ENCODE assay signal across 11 cellular contexts in the genomic region with DNA sequence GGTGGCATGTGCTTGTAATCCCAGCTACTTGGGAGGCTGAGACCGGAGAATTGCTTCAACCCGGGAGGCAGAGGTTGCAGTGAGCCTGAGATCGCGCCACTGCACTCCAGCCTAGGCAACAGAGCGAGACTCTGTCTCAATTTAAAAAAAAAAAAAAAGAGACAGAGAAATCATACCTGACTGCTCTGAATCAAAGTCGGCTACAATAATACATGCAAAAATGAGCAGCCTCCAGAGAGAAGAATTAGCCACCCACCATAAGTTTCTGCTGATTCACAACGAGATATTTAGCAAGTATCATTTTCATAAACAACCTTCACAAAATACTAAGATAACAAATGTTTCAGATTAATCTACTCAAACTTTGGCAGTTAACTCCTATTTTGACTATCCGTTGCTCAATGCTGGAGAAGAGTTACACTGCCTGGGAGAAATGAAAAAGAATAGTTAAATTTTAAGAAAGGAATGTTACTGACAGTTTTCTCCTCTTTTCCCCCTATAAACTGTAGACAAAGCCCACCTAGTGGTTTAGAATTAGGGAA. TPM values are rescaled to one million over a fixed set of nuclear protein-coding genes. Genes with fewer than 3 reads are reported as not detected.
A peak's percentile ranks its signal among the peaks of the same experiment; 100 is the strongest.
DNase-seq lines count a peak whose midpoint lies in the region; ATAC-seq and TF ChIP-seq lines count a peak whose summit lies in the region.
"Had no signal": no experiment of that assay in that cellular context is flagged by ENCODE, and none has a peak within 500 bp of the region (broad histone marks: within the 10 kb centered on the region; RNA-seq: fewer than 3 reads in every experiment).

No MANE protein-coding gene starts in this region.

- no peaks in the 10 kb centered on the region for H4K20me1 ChIP-seq in HCT116 (ENCODE audit: insufficient read depth)

- TSS peak; percentile 55 for BruUV-seq in HCT116 (replicated peaks; lab: Mats Ljungman, UMichigan)

- H3K4me1 ChIP-seq in HCT116 (ENCODE audit: control insufficient read depth in 1 of 2, insufficient read depth in 2 of 2, low read length in 2 of 2) (peaks cover 42 to 58% of the 10 kb centered on the region in 2 experiments), iPS-20b (ENCODE audit: insufficient read depth, low read length) (peaks cover 33% of the 10 kb centered on the region)
- H3K4me1 ChIP-seq: colonic mucosa had no signal

- H3K27ac Mint-ChIP-seq in WTC11 (no peak overlapping the region), immature natural killer cell (no peak overlapping the region)

- no peak for TF ChIP-seq POLR2A in HCT116 (IDR thresholded peaks at IDR 0.05; ENCODE audit: borderline replicate concordance, extremely low read depth, insufficient read depth, insufficient read length)

- H3K36me3 ChIP-seq in HCT116 (ENCODE audit: control insufficient read depth in 1 of 2, insufficient read depth in 2 of 2, low read length in 2 of 2) (no peaks in the 10 kb centered on the region), iPS-20b (ENCODE audit: insufficient read depth, low read depth, low read length) (no peaks in the 10 kb centered on the region)
- H3K36me3 ChIP-seq: colonic mucosa had no signal

- H3K9me2 ChIP-seq in HCT116 (ENCODE audit: insufficient read depth): no peaks in the 10 kb centered on the region

- H3K4me3 Mint-ChIP-seq in WTC11: peak overlapping the region; percentile 52
- no peak overlapping the region for H3K4me3 Mint-ChIP-seq in immature natural killer cell

- no peaks in the 10 kb centered on the region for H3K9me3 Mint-ChIP-seq in WTC11
- peaks cover 0 to 3% (median 0%) of the 10 kb centered on the region in 6 donors for H3K9me3 Mint-ChIP-seq in immature natural killer cell
- H3K9me3 Mint-ChIP-seq: activated CD4-positive, alpha-beta T cell treated with anti-CD3 and anti-CD28 coated beads, Interleukin-2, amount 10 ng/mL, durations not matched to agents 24 days and 14 days; CD4-positive, alpha-beta memory T cell had no signal

- H3K27ac ChIP-seq in AG04450 (ENCODE audit: low read depth, low read length) (no peak overlapping the region), HCT116 (ENCODE audit: low read depth, low read length) (no peak overlapping the region), iPS-20b (ENCODE audit: low read length) (no peak overlapping the region)

- no peak for ATAC-seq in HCT116
- no peak for ATAC-seq in WTC11
- ATAC-seq in GM21737 (IDR thresholded peaks at IDR 0.05; ENCODE audit: unreplicated experiment): no peak

- TF ChIP-seq RAD21 in HCT116 (IDR thresholded peaks at IDR 0.05; ENCODE audit: low read depth): no peak

- H3K9ac ChIP-seq in HCT116 (ENCODE audit: low read length) (peak overlapping the region; percentile 73), iPS-20b (ENCODE audit: low read depth, low read length) (peak overlapping the region; percentile 90; the same call in 1 of the 2 replicates)

- H3K79me2 ChIP-seq in HCT116 (ENCODE audit: insufficient read depth, low read length): peaks cover 26% of the 10 kb centered on the region

- intact Hi-C loops in HCT116 (cut with micrococcal nuclease): no loop called here

- peak overlapping the region; percentile 84 for H3K4me3 ChIP-seq in AG04450 (ENCODE audit: low read depth, low read length)
- H3K4me3 ChIP-seq in HCT116 (replicated peaks in 1 of 2; ENCODE audit: low read depth in 1 of 2, low read length in 2 of 2): peak overlapping the region in 1 of 2 experiments; percentile 66; a peak in 2 of 4 replicates
- H3K4me3 ChIP-seq in iPS-20b (ENCODE audit: low read length): peak overlapping the region; percentile 78

- H2AFZ ChIP-seq in HCT116 (ENCODE audit: low read depth, low read length, poor library complexity, severe bottlenecking): no peak overlapping the region

- H3K36me3 Mint-ChIP-seq in WTC11 (peaks cover 6% of the 10 kb centered on the region), immature natural killer cell (no peaks in the 10 kb centered on the region)
- H3K36me3 Mint-ChIP-seq: CD4-positive, alpha-beta memory T cell had no signal

- H3K4me1 Mint-ChIP-seq in WTC11 (peaks cover 48% of the 10 kb centered on the region), immature natural killer cell (peaks cover 10 to 15% of the 10 kb centered on the region in 2 donors)

- POLR2A ChIA-PET in AG04450 (lab: Yijun Ruan, JAX) (interaction anchor here (0.7 to 1.3 kb wide), 2 partner anchors 124 to 220 kb away, joined by 3 to 6 read pairs; no protein-coding TSS in a partner anchor), HCT116 (lab: Charles Lee) (interaction anchor here (0.6 kb wide), 1 partner anchor 32 kb away, joined by 3 read pairs; no protein-coding TSS in a partner anchor), WTC11 (lab: Charles Lee) (no interaction called here)

- RAD21 ChIA-PET in HCT116 (lab: Charles Lee; ENCODE audit: low non-redundant PET in 1 of 2, low total read pairs in 2 of 2, uncharacterized antibody in 2 of 2, unreplicated experiment in 2 of 2): no interaction called here

- no peak for TF ChIP-seq CTCF in AG04450 (IDR thresholded peaks at IDR 0.05; ENCODE audit: low read depth, low read length)
- TF ChIP-seq CTCF in HCT116 (IDR thresholded peaks at IDR 0.05 in 2 of 3, conservative IDR thresholded peaks at IDR 0.05 in 1 of 3; ENCODE audit: borderline replicate concordance in 1 of 3, insufficient read depth in 1 of 3, low read depth in 2 of 3, low read length in 2 of 3): no peak
- TF ChIP-seq CTCF in WTC11 (IDR thresholded peaks at IDR 0.05): no peak

- H3K4me2 ChIP-seq in HCT116 (ENCODE audit: low read length): peak overlapping the region; percentile 88

- CTCF ChIA-PET in AG04450 (lab: Charles Lee): interaction anchor here (0.6 to 1.2 kb wide), 3 partner anchors 70 to 220 kb away, joined by 3 to 6 read pairs (median 3); no protein-coding TSS in a partner anchor
- CTCF ChIA-PET in HCT116 (lab: Charles Lee): interaction anchor here (0.9 kb wide), 1 partner anchor 32 kb away, joined by 3 read pairs; no protein-coding TSS in a partner anchor
- CTCF ChIA-PET in WTC11 (lab: Charles Lee): interaction anchor here (1.0 to 3.3 kb wide), 3 partner anchors 11 to 39 kb away, joined by 3 to 20 read pairs (median 3); no protein-coding TSS in a partner anchor

- H3K27me3 ChIP-seq in AG04450 (ENCODE audit: control insufficient read depth, insufficient read depth, low read length) (no peaks in the 10 kb centered on the region), HCT116 (ENCODE audit: insufficient read depth, low read length) (no peaks in the 10 kb centered on the region), iPS-20b (ENCODE audit: insufficient read depth, low read length) (no peaks in the 10 kb centered on the region)
- H3K27me3 ChIP-seq: colonic mucosa had no signal

- DNase-seq in AG04450 (ENCODE audit: low read depth, low spot score) (no peak), HCT116 (ENCODE audit: low read depth, low spot score) (no peak), WTC11 (ENCODE audit: low spot score) (no peak), DMS153 treated with DMSO at 0.1 percent for 48 hours (lab: John Stamatoyannopoulos, UW; ENCODE audit: unreplicated experiment) (no peak), NCI-H2107 treated with DMSO at 0.1 percent for 48 hours (lab: John Stamatoyannopoulos, UW; ENCODE audit: unreplicated experiment) (no peak), immature natural killer cell (no peak)
- DNase-seq: activated CD4-positive, alpha-beta T cell treated with anti-CD3 and anti-CD28 coated beads, Interleukin-2, amount 10 ng/mL, durations not matched to agents 24 days and 14 days; CD4-positive, alpha-beta memory T cell; colonic mucosa had no signal

- H3K9me3 ChIP-seq in AG04450 (ENCODE audit: control insufficient read depth, insufficient read depth, low read length) (no peaks in the 10 kb centered on the region), HCT116 (ENCODE audit: control insufficient read depth in 1 of 2, insufficient read depth in 1 of 2, low read depth in 1 of 2, low read length in 2 of 2) (no peaks in the 10 kb centered on the region), iPS-20b (ENCODE audit: insufficient read depth, low read depth, low read length) (no peaks in the 10 kb centered on the region)
- H3K9me3 ChIP-seq: colonic mucosa had no signal

- H3K27me3 Mint-ChIP-seq in WTC11 (ENCODE audit: low read depth) (no peaks in the 10 kb centered on the region), immature natural killer cell (ENCODE audit: low read depth in 3 of 3) (peaks cover 2 to 35% (median 4%) of the 10 kb centered on the region in 3 donors)

TF ChIP-seq in HCT116, 20 proteins besides CTCF, POLR2A, EP300 and RAD21:
- TF ChIP-seq ATF3 (IDR thresholded peaks at IDR 0.05): no peak

TF ChIP-seq in WTC11, 78 proteins besides CTCF, POLR2A, EP300 and RAD21 (continues in another document):
- TF ChIP-seq ZSCAN18 (CRISPR knock-in tag; IDR thresholded peaks at IDR 0.05) (no peak), MYBL2 (CRISPR knock-in tag; IDR thresholded peaks at IDR 0.05) (no peak), SP1 (CRISPR knock-in tag; conservative IDR thresholded peaks at IDR 0.05) (no peak), ZNF416 (CRISPR knock-in tag; IDR thresholded peaks at IDR 0.05) (no peak)

RNA-seq across cellular contexts. Expression of gene OSBPL1A, which starts 1.5 kb away (rescaled TPM):
- polyA plus RNA-seq in AG04450 (2011; rRNA removed): 41.0 and 56.1 TPM in 2 replicates
- polyA minus RNA-seq in AG04450 (2011; rRNA and poly(A)+ RNA removed): 28.0 and 35.0 TPM in 2 replicates
- 18.9 TPM for total RNA-seq in HCT116 (2021; ENCODE audit: unreplicated experiment)
- 12.8 and 15.1 TPM in 2 replicates for polyA plus RNA-seq in HCT116 (2012)
- 53.1 to 55.1 TPM (median 54.4 TPM) in 3 replicates for total RNA-seq in WTC11 (2021)
- 1 to 10 TPM in 1 of 3 donors, under 1 TPM in 1, not detected in 1; 0.25 to 2.1 TPM for polyA plus RNA-seq in immature natural killer cell

RNA-seq across cellular contexts. Expression of gene IMPACT, which starts 30.3 kb away (rescaled TPM):
- 23.0 and 31.7 TPM in 2 replicates for polyA plus RNA-seq in AG04450 (2011; rRNA removed)
- 11.3 and 14.0 TPM in 2 replicates for polyA minus RNA-seq in AG04450 (2011; rRNA and poly(A)+ RNA removed)
- 46.4 TPM for total RNA-seq in HCT116 (2021; ENCODE audit: unreplicated experiment)
- polyA plus RNA-seq in HCT116 (2012): 13.5 and 19.1 TPM in 2 replicates
- total RNA-seq in WTC11 (2021): 48.0 to 48.8 TPM (median 48.3 TPM) in 3 replicates
- polyA plus RNA-seq in immature natural killer cell: 10 to 100 TPM in 2 of 3 donors, 1 to 10 TPM in 1; 9.3 to 12.9 (median 11.1) TPM
